9 cellular contexts compared by ENCODE assay signal in the genomic region with DNA sequence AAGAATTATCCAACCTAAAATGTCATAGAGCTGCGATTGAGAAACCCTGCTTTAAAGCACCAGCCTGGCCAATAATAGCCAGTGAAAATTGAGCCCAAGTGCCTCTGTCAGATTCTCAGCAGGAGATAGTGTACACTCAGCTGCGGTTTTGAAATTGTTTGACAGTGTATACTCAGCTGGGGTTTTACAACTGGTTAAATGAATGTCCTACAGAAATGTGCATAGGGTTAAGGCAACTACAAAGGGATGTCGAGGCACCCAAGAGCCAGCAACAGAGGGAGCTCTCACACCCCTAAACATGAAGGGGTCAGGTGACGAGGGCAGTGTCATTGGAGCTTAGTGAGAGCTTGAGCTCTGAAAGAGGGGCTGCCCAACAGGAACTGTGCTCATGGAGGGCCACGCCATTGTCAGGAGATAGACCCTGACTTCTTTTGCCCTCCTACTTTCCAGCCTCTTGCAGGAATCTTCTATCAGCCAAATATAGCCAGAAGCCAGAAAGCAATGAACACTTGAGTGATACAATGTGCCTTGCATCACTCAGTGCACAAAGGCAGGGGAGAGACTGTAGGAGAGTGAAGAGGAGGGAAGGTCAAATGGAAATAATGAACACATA. TPM values are rescaled to one million over a fixed set of nuclear protein-coding genes. Genes with fewer than 3 reads are reported as not detected.
DNase-seq lines count a peak whose midpoint lies in the region; ATAC-seq, FAIRE-seq and TF ChIP-seq lines count a peak whose summit lies in the region.
"Had no signal": no experiment of that assay in that cellular context is flagged by ENCODE, and none has a peak within 500 bp of the region (broad histone marks: within the 10 kb centered on the region; RNA-seq: fewer than 3 reads in every experiment).

No MANE protein-coding gene starts in this region.

- no peak for DNase-seq in GM12891 (ENCODE audit: insufficient read length, low spot score)
- peak; percentile 19 for DNase-seq in HuH-7.5 (ENCODE audit: low spot score)
- peak; percentile 87 to 90 for DNase-seq in SHP77 (lab: John Stamatoyannopoulos, UW)
- DNase-seq in astrocyte of the cerebellum (ENCODE audit: low read depth) = peak; percentile 55
- DNase-seq in memory B cell (ENCODE audit: low spot score in 2 of 2) = peak; percentile 24 to 35
- no peak for DNase-seq in cerebellum (ENCODE audit: low spot score)
- DNase-seq in kidney glomerular epithelial cell (lab: John Stamatoyannopoulos, UW) = no peak

- peak; percentile 68 for FAIRE-seq in GM12891 (lab: Jason Lieb, UNC)

- peak; percentile 30 for TF ChIP-seq CTCF in astrocyte of the cerebellum (IDR thresholded peaks at IDR 0.05; ENCODE audit: low read depth, low read length, missing control alignments)

- H3K4me3 ChIP-seq in astrocyte of the cerebellum (ENCODE audit: low read depth, low read length) = no peak overlapping the region

- no peaks in the 10 kb centered on the region for H3K27me3 Mint-ChIP-seq in memory B cell

- ATAC-seq in memory B cell (ENCODE audit: low read depth) (peak; percentile 93), HG03139 (IDR thresholded peaks at IDR 0.05; ENCODE audit: unreplicated experiment) (no peak)

- no peak overlapping the region for H3K4me3 Mint-ChIP-seq in memory B cell

- in situ Hi-C loops in astrocyte of the cerebellum (cut with HindIII; ENCODE audit: low sequenced_read_pairs) = no loop called here

- H3K36me3 Mint-ChIP-seq in memory B cell = no peaks in the 10 kb centered on the region

- H3K9me3 Mint-ChIP-seq in memory B cell = no peaks in the 10 kb centered on the region

- no peak for TF ChIP-seq POLR2A in GM12891 (IDR thresholded peaks at IDR 0.05; ENCODE audit: low read depth, low read length)

- no peak overlapping the region for H3K27ac Mint-ChIP-seq in memory B cell

- peaks cover 5% of the 10 kb centered on the region for H3K4me1 Mint-ChIP-seq in memory B cell

TF ChIP-seq in GM12891, 5 proteins besides CTCF, POLR2A, EP300 and RAD21:
- TF ChIP-seq POLR2AphosphoS5 (IDR thresholded peaks at IDR 0.05; ENCODE audit: low read depth, low read length) (no peak), TAF1 (IDR thresholded peaks at IDR 0.05; ENCODE audit: low read depth, low read length) (no peak)

RNA-seq across cellular contexts. Expression of gene ACTG2, which starts 15.1 kb away (rescaled TPM):
- polyA plus RNA-seq in GM12891 (2012; ENCODE audit: low read depth, missing spikeins) = not detected
- 1.1 TPM for total RNA-seq in cerebellum
- total RNA-seq: T-helper 2 cell treated with Interferon-gamma antibody and Interleukin-4, amounts not matched to agents 100 ng/mL and 5 ng/mL, for 36 hours had no signal

RNA-seq across cellular contexts. Expression of gene DGUOK, which starts 18.7 kb away (rescaled TPM):
- 110 TPM for polyA plus RNA-seq in GM12891 (2012; ENCODE audit: low read depth, missing spikeins)
- 39.7 TPM for total RNA-seq in cerebellum

Comparison
In these comparisons a context has a peak if more than half of its experiments do, and no peak if none do; other contexts are left out.
1. DNase-seq: peak in HuH-7.5 (single experiment), SHP77 (2 of 2), astrocyte of the cerebellum (single experiment) and memory B cell (2 of 2); none in GM12891 (single experiment), cerebellum (single experiment) and kidney glomerular epithelial cell (single experiment).